In genomic region chr10:8168836-8169235, GRCh38 we compare ENCODE assay signal across 21 cellular contexts.
DNase-seq lines count a peak whose midpoint lies in the region; ATAC-seq, FAIRE-seq and TF ChIP-seq lines count a peak whose summit lies in the region.
"Had no signal": no experiment of that assay in that cellular context is flagged by ENCODE, and none has a peak within 500 bp of the region (broad histone marks: within the 10 kb centered on the region; RNA-seq: fewer than 3 reads in every experiment).

No MANE protein-coding gene starts in this region.

- peak; percentile 11 for FAIRE-seq in RCC 7860 (lab: Jason Lieb, UNC)
- FAIRE-seq in frontal cortex (lab: Jason Lieb, UNC), result peak; percentile 31
- FAIRE-seq: A204.1, G401.6, GM12891, GM19239 had no signal

- H3K36me3 ChIP-seq in HEK293 (ENCODE audit: control insufficient read depth in 2 of 2, insufficient read depth in 1 of 2, low read length in 2 of 2), result no peaks in the 10 kb centered on the region
- no peaks in the 10 kb centered on the region for H3K36me3 ChIP-seq in mucosa of descending colon (ENCODE audit: low read depth)
- H3K36me3 ChIP-seq: BE2C, BLaER1 had no signal

- POLR2A ChIA-PET in HEK293 (lab: Yijun Ruan, JAX), result no interaction called here

- H3K4me1 ChIP-seq in HEK293 (ENCODE audit: control insufficient read depth, insufficient read depth, low read length) (no peaks in the 10 kb centered on the region), mucosa of descending colon (ENCODE audit: low read depth) (no peaks in the 10 kb centered on the region)
- H3K4me1 ChIP-seq: BE2C, BLaER1 had no signal

- TF ChIP-seq CTCF in HEK293 (tag by site-specific recombination; IDR thresholded peaks at IDR 0.05), result no peak
- no peak for TF ChIP-seq CTCF in mucosa of descending colon (IDR thresholded peaks at IDR 0.05)

- CTCF ChIA-PET in HEK293 (lab: Yijun Ruan, JAX), result no interaction called here

- DNase-seq in RCC 7860 (ENCODE audit: low spot score) (no peak), frontal cortex (ENCODE audit: low spot score in 2 of 2) (no peak), HCEC 1CT (no peak), NCI-H1048 (lab: John Stamatoyannopoulos, UW) (no peak), mucosa of descending colon (no peak)
- DNase-seq: 8988T; ACHN; BE2C; C1 segment of cervical spinal cord; CD4-positive, alpha-beta memory T cell; CD4-positive, CD25-positive, alpha-beta regulatory T cell; CD8-positive, alpha-beta memory T cell; COR-L47; DMS79 treated with DMSO at 0.1 percent for 48 hours; GF-D8 had no signal

- no peak for ATAC-seq in mucosa of descending colon

- no peak overlapping the region for H3K27ac ChIP-seq in HEK293 (ENCODE audit: extremely low read depth, low read depth, low read length)
- H3K27ac ChIP-seq: BLaER1 had no signal

- no peak overlapping the region for H3K4me3 ChIP-seq in HEK293 (ENCODE audit: low read depth, low read length)
- no peak overlapping the region for H3K4me3 ChIP-seq in mucosa of descending colon
- H3K4me3 ChIP-seq: BLaER1 had no signal

- H3K9me3 ChIP-seq in HEK293 (ENCODE audit: control insufficient read depth, insufficient read depth, low read depth, low read length), result no peaks in the 10 kb centered on the region; the same call in 1 of the 2 replicates
- H3K9me3 ChIP-seq in mucosa of descending colon, result peaks cover 12% of the 10 kb centered on the region
- H3K9me3 ChIP-seq: BE2C had no signal

- intact Hi-C loops in mucosa of descending colon (cut with DNase I, micrococcal nuclease), result no loop called here

TF ChIP-seq in HEK293, 187 proteins besides CTCF, POLR2A, EP300 and RAD21:
- TF ChIP-seq ZNF449 (tag by site-specific recombination; IDR thresholded peaks at IDR 0.05), result no peak
- 0 out of 2 replicates have a peak, but pooled peaks have one; percentile 45 for TF ChIP-seq ZNF610 (tag by site-specific recombination; IDR thresholded peaks at IDR 0.05; ENCODE audit: borderline replicate concordance)
- no peak for TF ChIP-seq ZNF16 (tag by site-specific recombination; IDR thresholded peaks at IDR 0.05; ENCODE audit: low read depth)
- no peak for TF ChIP-seq ZNF530 (tag by site-specific recombination; IDR thresholded peaks at IDR 0.05; ENCODE audit: low read depth)
- TF ChIP-seq KLF16 (tag by site-specific recombination; IDR thresholded peaks at IDR 0.05), result 0 out of 2 replicates have a peak, but pooled peaks have one; percentile 16
